1 cellular context compared by ENCODE assay signal in the genomic region with DNA sequence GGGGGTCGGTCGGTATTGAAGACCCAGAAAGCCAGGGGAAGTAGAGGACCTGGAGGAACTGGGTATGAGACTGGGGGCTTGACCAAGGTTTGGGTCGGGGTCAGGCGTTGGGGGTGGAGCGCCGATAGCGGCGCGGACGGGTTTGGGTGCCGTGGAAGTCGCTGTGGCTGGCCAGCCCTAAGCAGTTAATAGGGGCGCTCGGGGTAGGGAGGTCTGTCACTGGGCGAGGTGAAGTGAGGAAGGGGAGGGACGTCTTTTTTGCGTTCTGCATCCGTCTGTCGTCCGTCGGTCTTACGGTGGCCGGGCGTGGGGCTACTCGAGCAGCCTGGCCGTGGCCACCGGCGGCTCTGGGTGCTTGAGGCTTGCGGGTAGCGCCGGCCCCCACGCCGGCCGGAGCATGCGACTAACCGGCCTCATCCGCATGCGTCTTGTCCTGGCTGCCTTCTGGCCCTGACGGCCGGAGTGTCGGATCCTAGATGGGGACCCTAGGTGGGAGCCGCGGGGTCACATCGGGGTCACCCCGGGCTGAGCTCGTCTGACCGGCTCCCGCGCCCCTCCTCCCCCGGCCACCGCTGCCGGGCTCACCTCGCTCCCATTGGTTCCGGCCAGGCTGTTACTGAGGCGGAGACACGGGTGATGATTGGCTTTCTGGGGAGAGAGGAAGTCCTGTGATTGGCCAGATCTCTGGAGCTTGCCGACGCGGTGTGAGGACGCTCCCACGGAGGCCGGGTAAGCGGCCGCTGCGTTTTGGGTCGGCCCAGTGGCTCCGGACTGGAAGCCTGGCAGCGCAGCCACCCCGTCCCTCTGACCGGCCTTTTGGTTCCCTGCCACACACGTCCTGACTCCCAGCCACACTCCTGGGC.
A peak's percentile ranks its signal among the peaks of the same experiment; 100 is the strongest.
TF ChIP-seq lines count a peak whose summit lies in the region.

No MANE protein-coding gene starts in this region.

TF ChIP-seq in HepG2, 621 proteins besides CTCF, POLR2A, EP300 and RAD21 (continued from another document and continues in another):
- TF ChIP-seq, protein P1, sequence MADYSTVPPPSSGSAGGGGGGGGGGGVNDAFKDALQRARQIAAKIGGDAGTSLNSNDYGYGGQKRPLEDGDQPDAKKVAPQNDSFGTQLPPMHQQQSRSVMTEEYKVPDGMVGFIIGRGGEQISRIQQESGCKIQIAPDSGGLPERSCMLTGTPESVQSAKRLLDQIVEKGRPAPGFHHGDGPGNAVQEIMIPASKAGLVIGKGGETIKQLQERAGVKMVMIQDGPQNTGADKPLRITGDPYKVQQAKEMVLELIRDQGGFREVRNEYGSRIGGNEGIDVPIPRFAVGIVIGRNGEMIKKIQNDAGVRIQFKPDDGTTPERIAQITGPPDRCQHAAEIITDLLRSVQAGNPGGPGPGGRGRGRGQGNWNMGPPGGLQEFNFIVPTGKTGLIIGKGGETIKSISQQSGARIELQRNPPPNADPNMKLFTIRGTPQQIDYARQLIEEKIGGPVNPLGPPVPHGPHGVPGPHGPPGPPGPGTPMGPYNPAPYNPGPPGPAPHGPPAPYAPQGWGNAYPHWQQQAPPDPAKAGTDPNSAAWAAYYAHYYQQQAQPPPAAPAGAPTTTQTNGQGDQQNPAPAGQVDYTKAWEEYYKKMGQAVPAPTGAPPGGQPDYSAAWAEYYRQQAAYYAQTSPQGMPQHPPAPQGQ (CRISPR knock-in tag; IDR thresholded peaks at IDR 0.05; ENCODE audit: borderline replicate concordance), result no peak
- TF ChIP-seq, protein P2, sequence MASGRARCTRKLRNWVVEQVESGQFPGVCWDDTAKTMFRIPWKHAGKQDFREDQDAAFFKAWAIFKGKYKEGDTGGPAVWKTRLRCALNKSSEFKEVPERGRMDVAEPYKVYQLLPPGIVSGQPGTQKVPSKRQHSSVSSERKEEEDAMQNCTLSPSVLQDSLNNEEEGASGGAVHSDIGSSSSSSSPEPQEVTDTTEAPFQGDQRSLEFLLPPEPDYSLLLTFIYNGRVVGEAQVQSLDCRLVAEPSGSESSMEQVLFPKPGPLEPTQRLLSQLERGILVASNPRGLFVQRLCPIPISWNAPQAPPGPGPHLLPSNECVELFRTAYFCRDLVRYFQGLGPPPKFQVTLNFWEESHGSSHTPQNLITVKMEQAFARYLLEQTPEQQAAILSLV (CRISPR knock-in tag; IDR thresholded peaks at IDR 0.05; ENCODE audit: borderline replicate concordance), result no peak
- TF ChIP-seq POLR2AphosphoS5 (IDR thresholded peaks at IDR 0.05; ENCODE audit: low read depth, low read length) (no peak; the same call in none of the 2 replicates), TCF7L2 (IDR thresholded peaks at IDR 0.05; ENCODE audit: low read depth, low read length) (no peak), FOXK2 (IDR thresholded peaks at IDR 0.05) (no peak), KLF16 (CRISPR knock-in tag; IDR thresholded peaks at IDR 0.05) (peak in 1 of 2 experiments; percentile 11; a peak in 1 of 4 replicates), ZSCAN25 (CRISPR knock-in tag; IDR thresholded peaks at IDR 0.05) (no peak), ZSCAN20 (CRISPR knock-in tag; IDR thresholded peaks at IDR 0.05; ENCODE audit: borderline replicate concordance) (no peak), ZBTB8A (CRISPR knock-in tag; IDR thresholded peaks at IDR 0.05; ENCODE audit: borderline replicate concordance, low read depth) (no peak), ATM (IDR thresholded peaks at IDR 0.05; ENCODE audit: borderline replicate concordance) (no peak), ZNF564 (CRISPR knock-in tag; IDR thresholded peaks at IDR 0.05) (0 out of 2 replicates have a peak, but pooled peaks have one; percentile 42), KLF6 (CRISPR knock-in tag; IDR thresholded peaks at IDR 0.05) (no peak), ZNF264 (CRISPR knock-in tag; IDR thresholded peaks at IDR 0.05) (no peak), ZNF790 (CRISPR knock-in tag; IDR thresholded peaks at IDR 0.05; ENCODE audit: borderline replicate concordance) (no peak), ZZZ3 (CRISPR knock-in tag; IDR thresholded peaks at IDR 0.05; ENCODE audit: borderline replicate concordance) (peak; percentile 41; the same call in 1 of the 2 replicates), PHF5A (CRISPR knock-in tag; IDR thresholded peaks at IDR 0.05; ENCODE audit: low read depth, unreplicated experiment) (no peak), ZNF326 (CRISPR knock-in tag; IDR thresholded peaks at IDR 0.05; ENCODE audit: borderline replicate concordance) (peak; percentile 61; the same call in 1 of the 2 replicates), CAMTA2 (CRISPR knock-in tag; IDR thresholded peaks at IDR 0.05; ENCODE audit: borderline replicate concordance) (no peak), ZNF674 (CRISPR knock-in tag; IDR thresholded peaks at IDR 0.05; ENCODE audit: low read depth) (no peak), ZNF816 (CRISPR knock-in tag; IDR thresholded peaks at IDR 0.05; ENCODE audit: borderline replicate concordance) (peak; percentile 70; the same call in 1 of the 2 replicates), ARHGAP35 (CRISPR knock-in tag; IDR thresholded peaks at IDR 0.05; ENCODE audit: borderline replicate concordance) (no peak), ZNF724P (CRISPR knock-in tag; IDR thresholded peaks at IDR 0.05; ENCODE audit: borderline replicate concordance) (no peak), ZSCAN31 (CRISPR knock-in tag; IDR thresholded peaks at IDR 0.05; ENCODE audit: low read depth) (peak; percentile 51; the same call in 1 of the 2 replicates), ZNF556 (CRISPR knock-in tag; IDR thresholded peaks at IDR 0.05; ENCODE audit: borderline replicate concordance) (no peak), FLYWCH1 (CRISPR knock-in tag; IDR thresholded peaks at IDR 0.05) (no peak), MXD4 (CRISPR knock-in tag; IDR thresholded peaks at IDR 0.05) (no peak)
- TF ChIP-seq, protein P3, sequence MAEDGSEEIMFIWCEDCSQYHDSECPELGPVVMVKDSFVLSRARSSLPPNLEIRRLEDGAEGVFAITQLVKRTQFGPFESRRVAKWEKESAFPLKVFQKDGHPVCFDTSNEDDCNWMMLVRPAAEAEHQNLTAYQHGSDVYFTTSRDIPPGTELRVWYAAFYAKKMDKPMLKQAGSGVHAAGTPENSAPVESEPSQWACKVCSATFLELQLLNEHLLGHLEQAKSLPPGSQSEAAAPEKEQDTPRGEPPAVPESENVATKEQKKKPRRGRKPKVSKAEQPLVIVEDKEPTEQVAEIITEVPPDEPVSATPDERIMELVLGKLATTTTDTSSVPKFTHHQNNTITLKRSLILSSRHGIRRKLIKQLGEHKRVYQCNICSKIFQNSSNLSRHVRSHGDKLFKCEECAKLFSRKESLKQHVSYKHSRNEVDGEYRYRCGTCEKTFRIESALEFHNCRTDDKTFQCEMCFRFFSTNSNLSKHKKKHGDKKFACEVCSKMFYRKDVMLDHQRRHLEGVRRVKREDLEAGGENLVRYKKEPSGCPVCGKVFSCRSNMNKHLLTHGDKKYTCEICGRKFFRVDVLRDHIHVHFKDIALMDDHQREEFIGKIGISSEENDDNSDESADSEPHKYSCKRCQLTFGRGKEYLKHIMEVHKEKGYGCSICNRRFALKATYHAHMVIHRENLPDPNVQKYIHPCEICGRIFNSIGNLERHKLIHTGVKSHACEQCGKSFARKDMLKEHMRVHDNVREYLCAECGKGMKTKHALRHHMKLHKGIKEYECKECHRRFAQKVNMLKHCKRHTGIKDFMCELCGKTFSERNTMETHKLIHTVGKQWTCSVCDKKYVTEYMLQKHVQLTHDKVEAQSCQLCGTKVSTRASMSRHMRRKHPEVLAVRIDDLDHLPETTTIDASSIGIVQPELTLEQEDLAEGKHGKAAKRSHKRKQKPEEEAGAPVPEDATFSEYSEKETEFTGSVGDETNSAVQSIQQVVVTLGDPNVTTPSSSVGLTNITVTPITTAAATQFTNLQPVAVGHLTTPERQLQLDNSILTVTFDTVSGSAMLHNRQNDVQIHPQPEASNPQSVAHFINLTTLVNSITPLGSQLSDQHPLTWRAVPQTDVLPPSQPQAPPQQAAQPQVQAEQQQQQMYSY (CRISPR knock-in tag; IDR thresholded peaks at IDR 0.05), result no peak
- TF ChIP-seq, protein P4, sequence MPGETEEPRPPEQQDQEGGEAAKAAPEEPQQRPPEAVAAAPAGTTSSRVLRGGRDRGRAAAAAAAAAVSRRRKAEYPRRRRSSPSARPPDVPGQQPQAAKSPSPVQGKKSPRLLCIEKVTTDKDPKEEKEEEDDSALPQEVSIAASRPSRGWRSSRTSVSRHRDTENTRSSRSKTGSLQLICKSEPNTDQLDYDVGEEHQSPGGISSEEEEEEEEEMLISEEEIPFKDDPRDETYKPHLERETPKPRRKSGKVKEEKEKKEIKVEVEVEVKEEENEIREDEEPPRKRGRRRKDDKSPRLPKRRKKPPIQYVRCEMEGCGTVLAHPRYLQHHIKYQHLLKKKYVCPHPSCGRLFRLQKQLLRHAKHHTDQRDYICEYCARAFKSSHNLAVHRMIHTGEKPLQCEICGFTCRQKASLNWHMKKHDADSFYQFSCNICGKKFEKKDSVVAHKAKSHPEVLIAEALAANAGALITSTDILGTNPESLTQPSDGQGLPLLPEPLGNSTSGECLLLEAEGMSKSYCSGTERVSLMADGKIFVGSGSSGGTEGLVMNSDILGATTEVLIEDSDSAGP (CRISPR knock-in tag; IDR thresholded peaks at IDR 0.05; ENCODE audit: borderline replicate concordance), result no peak
- TF ChIP-seq, protein P5, sequence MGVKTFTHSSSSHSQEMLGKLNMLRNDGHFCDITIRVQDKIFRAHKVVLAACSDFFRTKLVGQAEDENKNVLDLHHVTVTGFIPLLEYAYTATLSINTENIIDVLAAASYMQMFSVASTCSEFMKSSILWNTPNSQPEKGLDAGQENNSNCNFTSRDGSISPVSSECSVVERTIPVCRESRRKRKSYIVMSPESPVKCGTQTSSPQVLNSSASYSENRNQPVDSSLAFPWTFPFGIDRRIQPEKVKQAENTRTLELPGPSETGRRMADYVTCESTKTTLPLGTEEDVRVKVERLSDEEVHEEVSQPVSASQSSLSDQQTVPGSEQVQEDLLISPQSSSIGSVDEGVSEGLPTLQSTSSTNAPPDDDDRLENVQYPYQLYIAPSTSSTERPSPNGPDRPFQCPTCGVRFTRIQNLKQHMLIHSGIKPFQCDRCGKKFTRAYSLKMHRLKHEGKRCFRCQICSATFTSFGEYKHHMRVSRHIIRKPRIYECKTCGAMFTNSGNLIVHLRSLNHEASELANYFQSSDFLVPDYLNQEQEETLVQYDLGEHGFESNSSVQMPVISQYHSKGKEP (CRISPR knock-in tag; IDR thresholded peaks at IDR 0.05), result no peak
- TF ChIP-seq, protein P6, sequence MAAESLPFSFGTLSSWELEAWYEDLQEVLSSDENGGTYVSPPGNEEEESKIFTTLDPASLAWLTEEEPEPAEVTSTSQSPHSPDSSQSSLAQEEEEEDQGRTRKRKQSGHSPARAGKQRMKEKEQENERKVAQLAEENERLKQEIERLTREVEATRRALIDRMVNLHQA (CRISPR knock-in tag; IDR thresholded peaks at IDR 0.05), result no peak
- TF ChIP-seq, protein P7, sequence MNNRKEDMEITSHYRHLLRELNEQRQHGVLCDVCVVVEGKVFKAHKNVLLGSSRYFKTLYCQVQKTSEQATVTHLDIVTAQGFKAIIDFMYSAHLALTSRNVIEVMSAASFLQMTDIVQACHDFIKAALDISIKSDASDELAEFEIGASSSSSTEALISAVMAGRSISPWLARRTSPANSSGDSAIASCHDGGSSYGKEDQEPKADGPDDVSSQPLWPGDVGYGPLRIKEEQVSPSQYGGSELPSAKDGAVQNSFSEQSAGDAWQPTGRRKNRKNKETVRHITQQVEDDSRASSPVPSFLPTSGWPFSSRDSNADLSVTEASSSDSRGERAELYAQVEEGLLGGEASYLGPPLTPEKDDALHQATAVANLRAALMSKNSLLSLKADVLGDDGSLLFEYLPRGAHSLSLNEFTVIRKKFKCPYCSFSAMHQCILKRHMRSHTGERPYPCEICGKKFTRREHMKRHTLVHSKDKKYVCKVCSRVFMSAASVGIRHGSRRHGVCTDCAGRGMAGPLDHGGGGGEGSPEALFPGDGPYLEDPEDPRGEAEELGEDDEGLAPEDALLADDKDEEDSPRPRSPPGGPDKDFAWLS (CRISPR knock-in tag; IDR thresholded peaks at IDR 0.05; ENCODE audit: borderline replicate concordance), result no peak
- TF ChIP-seq, protein P8, sequence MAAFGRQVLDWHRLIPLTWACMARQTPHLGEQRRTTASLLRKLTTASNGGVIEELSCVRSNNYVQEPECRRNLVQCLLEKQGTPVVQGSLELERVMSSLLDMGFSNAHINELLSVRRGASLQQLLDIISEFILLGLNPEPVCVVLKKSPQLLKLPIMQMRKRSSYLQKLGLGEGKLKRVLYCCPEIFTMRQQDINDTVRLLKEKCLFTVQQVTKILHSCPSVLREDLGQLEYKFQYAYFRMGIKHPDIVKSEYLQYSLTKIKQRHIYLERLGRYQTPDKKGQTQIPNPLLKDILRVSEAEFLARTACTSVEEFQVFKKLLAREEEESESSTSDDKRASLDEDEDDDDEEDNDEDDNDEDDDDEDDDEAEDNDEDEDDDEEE (CRISPR knock-in tag; IDR thresholded peaks at IDR 0.05), result no peak
- TF ChIP-seq, protein P9, sequence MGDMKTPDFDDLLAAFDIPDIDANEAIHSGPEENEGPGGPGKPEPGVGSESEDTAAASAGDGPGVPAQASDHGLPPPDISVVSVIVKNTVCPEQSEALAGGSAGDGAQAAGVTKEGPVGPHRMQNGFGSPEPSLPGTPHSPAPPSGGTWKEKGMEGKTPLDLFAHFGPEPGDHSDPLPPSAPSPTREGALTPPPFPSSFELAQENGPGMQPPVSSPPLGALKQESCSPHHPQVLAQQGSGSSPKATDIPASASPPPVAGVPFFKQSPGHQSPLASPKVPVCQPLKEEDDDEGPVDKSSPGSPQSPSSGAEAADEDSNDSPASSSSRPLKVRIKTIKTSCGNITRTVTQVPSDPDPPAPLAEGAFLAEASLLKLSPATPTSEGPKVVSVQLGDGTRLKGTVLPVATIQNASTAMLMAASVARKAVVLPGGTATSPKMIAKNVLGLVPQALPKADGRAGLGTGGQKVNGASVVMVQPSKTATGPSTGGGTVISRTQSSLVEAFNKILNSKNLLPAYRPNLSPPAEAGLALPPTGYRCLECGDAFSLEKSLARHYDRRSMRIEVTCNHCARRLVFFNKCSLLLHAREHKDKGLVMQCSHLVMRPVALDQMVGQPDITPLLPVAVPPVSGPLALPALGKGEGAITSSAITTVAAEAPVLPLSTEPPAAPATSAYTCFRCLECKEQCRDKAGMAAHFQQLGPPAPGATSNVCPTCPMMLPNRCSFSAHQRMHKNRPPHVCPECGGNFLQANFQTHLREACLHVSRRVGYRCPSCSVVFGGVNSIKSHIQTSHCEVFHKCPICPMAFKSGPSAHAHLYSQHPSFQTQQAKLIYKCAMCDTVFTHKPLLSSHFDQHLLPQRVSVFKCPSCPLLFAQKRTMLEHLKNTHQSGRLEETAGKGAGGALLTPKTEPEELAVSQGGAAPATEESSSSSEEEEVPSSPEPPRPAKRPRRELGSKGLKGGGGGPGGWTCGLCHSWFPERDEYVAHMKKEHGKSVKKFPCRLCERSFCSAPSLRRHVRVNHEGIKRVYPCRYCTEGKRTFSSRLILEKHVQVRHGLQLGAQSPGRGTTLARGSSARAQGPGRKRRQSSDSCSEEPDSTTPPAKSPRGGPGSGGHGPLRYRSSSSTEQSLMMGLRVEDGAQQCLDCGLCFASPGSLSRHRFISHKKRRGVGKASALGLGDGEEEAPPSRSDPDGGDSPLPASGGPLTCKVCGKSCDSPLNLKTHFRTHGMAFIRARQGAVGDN (CRISPR knock-in tag; IDR thresholded peaks at IDR 0.05), result peak; percentile 64
- TF ChIP-seq, protein P10, sequence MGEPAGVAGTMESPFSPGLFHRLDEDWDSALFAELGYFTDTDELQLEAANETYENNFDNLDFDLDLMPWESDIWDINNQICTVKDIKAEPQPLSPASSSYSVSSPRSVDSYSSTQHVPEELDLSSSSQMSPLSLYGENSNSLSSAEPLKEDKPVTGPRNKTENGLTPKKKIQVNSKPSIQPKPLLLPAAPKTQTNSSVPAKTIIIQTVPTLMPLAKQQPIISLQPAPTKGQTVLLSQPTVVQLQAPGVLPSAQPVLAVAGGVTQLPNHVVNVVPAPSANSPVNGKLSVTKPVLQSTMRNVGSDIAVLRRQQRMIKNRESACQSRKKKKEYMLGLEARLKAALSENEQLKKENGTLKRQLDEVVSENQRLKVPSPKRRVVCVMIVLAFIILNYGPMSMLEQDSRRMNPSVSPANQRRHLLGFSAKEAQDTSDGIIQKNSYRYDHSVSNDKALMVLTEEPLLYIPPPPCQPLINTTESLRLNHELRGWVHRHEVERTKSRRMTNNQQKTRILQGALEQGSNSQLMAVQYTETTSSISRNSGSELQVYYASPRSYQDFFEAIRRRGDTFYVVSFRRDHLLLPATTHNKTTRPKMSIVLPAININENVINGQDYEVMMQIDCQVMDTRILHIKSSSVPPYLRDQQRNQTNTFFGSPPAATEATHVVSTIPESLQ (CRISPR knock-in tag; conservative IDR thresholded peaks at IDR 0.05), result no peak
